20 cellular contexts compared by ENCODE assay signal in the genomic region with DNA sequence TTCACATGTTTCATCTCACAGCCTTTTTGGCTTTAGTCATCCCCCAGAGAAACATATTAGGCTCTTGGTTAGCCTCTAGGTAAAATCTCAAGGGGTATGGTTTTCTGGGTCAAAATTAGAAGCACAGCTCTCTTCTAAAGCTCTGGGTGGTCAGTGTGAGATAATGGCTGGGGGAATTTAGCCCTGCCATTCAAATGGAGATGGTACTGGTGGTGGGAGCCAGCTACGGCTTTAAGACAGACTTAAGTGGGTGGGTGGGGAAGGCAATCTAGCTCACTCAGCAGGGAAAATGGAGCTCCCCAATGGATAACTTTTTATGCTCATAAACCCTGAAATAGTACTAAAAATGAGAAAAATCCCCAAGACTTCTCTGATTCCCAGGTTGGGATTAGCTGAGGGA. TPM values are rescaled to one million over a fixed set of nuclear protein-coding genes. Genes with fewer than 3 reads are reported as not detected.
DNase-seq lines count a peak whose midpoint lies in the region; ATAC-seq and TF ChIP-seq lines count a peak whose summit lies in the region.
"Had no signal": no experiment of that assay in that cellular context is flagged by ENCODE, and none has a peak within 500 bp of the region (broad histone marks: within the 10 kb centered on the region; RNA-seq: fewer than 3 reads in every experiment).

No MANE protein-coding gene starts in this region.

- intact Hi-C loops in activated T-helper 2 cell treated with anti-CD3 and anti-CD28 coated beads, Interferon-gamma antibody, Interleukin-2, Interleukin-4, amounts not matched to agents 10 μg/mL and 5 μg/mL and 100 μg/mL, durations not matched to agents 14 hours and 24 hours and 36 hours (cut with micrococcal nuclease), result no loop called here
- intact Hi-C loops in posterior cingulate gyrus (cut with DNase I), result no loop called here

- peaks cover 29% of the 10 kb centered on the region for H3K4me1 Mint-ChIP-seq in T-helper 1 cell treated with Interleukin-12 subunit alpha and Interleukin-12 subunit beta and Interleukin-4 antibody, amounts not matched to agents 30 μg/mL and 1 μg/mL, for 36 hours (ENCODE audit: low read depth)
- H3K4me1 Mint-ChIP-seq in GM23338 (peaks cover 32% of the 10 kb centered on the region), immature natural killer cell (peaks cover 17 to 31% of the 10 kb centered on the region in 2 donors)
- H3K4me1 Mint-ChIP-seq in activated T-helper 2 cell treated with anti-CD3 and anti-CD28 coated beads, Interferon-gamma antibody, Interleukin-2, Interleukin-4, amounts not matched to agents 10 μg/mL and 5 μg/mL and 100 μg/mL, durations not matched to agents 14 hours and 24 hours and 36 hours (ENCODE audit: low read depth), result peaks cover 34% of the 10 kb centered on the region

- no peaks in the 10 kb centered on the region for H4K20me1 ChIP-seq in GM23338 (replicated peaks; ENCODE audit: insufficient read depth)

- TF ChIP-seq CTCF in GM23338 (conservative IDR thresholded peaks at IDR 0.05; ENCODE audit: low read depth in 2 of 2), result no peak

- H3K9me3 Mint-ChIP-seq in T-helper 1 cell treated with Interleukin-12 subunit alpha and Interleukin-12 subunit beta and Interleukin-4 antibody, amounts not matched to agents 30 μg/mL and 1 μg/mL, for 36 hours, result no peaks in the 10 kb centered on the region
- H3K9me3 Mint-ChIP-seq in GM23338, result no peaks in the 10 kb centered on the region
- H3K9me3 Mint-ChIP-seq in activated T-helper 2 cell treated with anti-CD3 and anti-CD28 coated beads, Interferon-gamma antibody, Interleukin-2, Interleukin-4, amounts not matched to agents 10 μg/mL and 5 μg/mL and 100 μg/mL, durations not matched to agents 14 hours and 24 hours and 36 hours, result no peaks in the 10 kb centered on the region
- no peaks in the 10 kb centered on the region for H3K9me3 Mint-ChIP-seq in immature natural killer cell

- no peaks in the 10 kb centered on the region for H3F3A ChIP-seq in GM23338 (replicated peaks; ENCODE audit: low read depth)

- H2AFZ ChIP-seq in GM23338, result no peak overlapping the region

- H3K9me2 ChIP-seq in GM23338 (ENCODE audit: insufficient read depth), result no peaks in the 10 kb centered on the region

- no peaks in the 10 kb centered on the region for H3K27me3 Mint-ChIP-seq in T-helper 1 cell treated with Interleukin-12 subunit alpha and Interleukin-12 subunit beta and Interleukin-4 antibody, amounts not matched to agents 30 μg/mL and 1 μg/mL, for 36 hours (ENCODE audit: low read depth)
- H3K27me3 Mint-ChIP-seq in GM23338 (ENCODE audit: insufficient read depth, low read depth, poor library complexity) (peaks cover 5% of the 10 kb centered on the region), immature natural killer cell (ENCODE audit: low read depth in 3 of 3) (peaks cover 0 to 2% (median 0%) of the 10 kb centered on the region in 3 donors)
- H3K27me3 Mint-ChIP-seq in activated T-helper 2 cell treated with anti-CD3 and anti-CD28 coated beads, Interferon-gamma antibody, Interleukin-2, Interleukin-4, amounts not matched to agents 10 μg/mL and 5 μg/mL and 100 μg/mL, durations not matched to agents 14 hours and 24 hours and 36 hours (ENCODE audit: low read depth), result no peaks in the 10 kb centered on the region

- H3K4me2 ChIP-seq in GM23338, result peak overlapping the region; percentile 53

- H3K27ac Mint-ChIP-seq in T-helper 1 cell treated with Interleukin-12 subunit alpha and Interleukin-12 subunit beta and Interleukin-4 antibody, amounts not matched to agents 30 μg/mL and 1 μg/mL, for 36 hours, result peak overlapping the region; percentile 56
- H3K27ac Mint-ChIP-seq in GM23338 (peak overlapping the region; percentile 54; the same call in 1 of the 2 replicates), immature natural killer cell (peak overlapping the region; percentile 51 to 95 (median 90))
- peak overlapping the region; percentile 73 for H3K27ac Mint-ChIP-seq in activated T-helper 2 cell treated with anti-CD3 and anti-CD28 coated beads, Interferon-gamma antibody, Interleukin-2, Interleukin-4, amounts not matched to agents 10 μg/mL and 5 μg/mL and 100 μg/mL, durations not matched to agents 14 hours and 24 hours and 36 hours

- no peaks in the 10 kb centered on the region for H3K27me3 ChIP-seq in GM23338 (ENCODE audit: insufficient read depth)
- H3K27me3 ChIP-seq: pancreas, stomach had no signal

- ATAC-seq in GM23338, result peak; percentile 90
- no peak for ATAC-seq in GM18858 (IDR thresholded peaks at IDR 0.05; ENCODE audit: unreplicated experiment)
- ATAC-seq: pancreas, Right ventricle myocardium inferior had no signal

- no peak overlapping the region for H3K4me3 ChIP-seq in GM23338
- H3K4me3 ChIP-seq: lung, pancreas, stomach had no signal

- DNase-seq in T-helper 1 cell (no peak), GM23338 (ENCODE audit: low spot score) (peak; percentile 43), immature natural killer cell (no peak), NCI-H345 (lab: John Stamatoyannopoulos, UW) (no peak), posterior cingulate gyrus (no peak)
- DNase-seq in activated T-helper 2 cell treated with anti-CD3 and anti-CD28 coated beads, Interferon-gamma antibody, Interleukin-2, Interleukin-4, amounts not matched to agents 10 μg/mL and 5 μg/mL and 100 μg/mL, durations not matched to agents 14 hours and 24 hours and 36 hours (ENCODE audit: low spot score), result no peak
- DNase-seq: activated gamma-delta T cell treated with Interleukin-2 at 50 U/mL for 16 hours; AML-193; NCI-H526; pancreas; stimulated activated CD4-positive, alpha-beta T cell treated with anti-CD3 and anti-CD28 coated beads, Interleukin-1b, Interleukin-23, amount 100 ng/mL, for 48 hours; stomach; trophoblast cell had no signal

- H3K36me3 Mint-ChIP-seq in T-helper 1 cell treated with Interleukin-12 subunit alpha and Interleukin-12 subunit beta and Interleukin-4 antibody, amounts not matched to agents 30 μg/mL and 1 μg/mL, for 36 hours (ENCODE audit: low read depth), result peaks cover 46% of the 10 kb centered on the region
- H3K36me3 Mint-ChIP-seq in GM23338 (ENCODE audit: low read depth) (peaks cover 38% of the 10 kb centered on the region), immature natural killer cell (peaks cover 8 to 50% (median 30%) of the 10 kb centered on the region in 3 donors)
- H3K36me3 Mint-ChIP-seq in activated T-helper 2 cell treated with anti-CD3 and anti-CD28 coated beads, Interferon-gamma antibody, Interleukin-2, Interleukin-4, amounts not matched to agents 10 μg/mL and 5 μg/mL and 100 μg/mL, durations not matched to agents 14 hours and 24 hours and 36 hours (ENCODE audit: low read depth), result peaks cover 81% of the 10 kb centered on the region

- H3K27ac ChIP-seq in GM23338 (ENCODE audit: low read depth), result 0 out of 2 replicates have a peak overlapping the region, but pooled peaks have one; percentile 43
- H3K27ac ChIP-seq: 22Rv1, pancreas, VCaP had no signal

- no peaks in the 10 kb centered on the region for H3K79me2 ChIP-seq in GM23338 (replicated peaks; ENCODE audit: insufficient read depth)

- no peak overlapping the region for H3K4me3 Mint-ChIP-seq in T-helper 1 cell treated with Interleukin-12 subunit alpha and Interleukin-12 subunit beta and Interleukin-4 antibody, amounts not matched to agents 30 μg/mL and 1 μg/mL, for 36 hours
- H3K4me3 Mint-ChIP-seq in GM23338 (no peak overlapping the region; the same call in 2 of the 3 replicates), immature natural killer cell (no peak overlapping the region)
- no peak overlapping the region for H3K4me3 Mint-ChIP-seq in activated T-helper 2 cell treated with anti-CD3 and anti-CD28 coated beads, Interferon-gamma antibody, Interleukin-2, Interleukin-4, amounts not matched to agents 10 μg/mL and 5 μg/mL and 100 μg/mL, durations not matched to agents 14 hours and 24 hours and 36 hours (ENCODE audit: low read depth)

- H3K36me3 ChIP-seq in GM23338 (ENCODE audit: insufficient read depth), result peaks cover 11% of the 10 kb centered on the region

- H3K4me1 ChIP-seq in GM23338 (ENCODE audit: insufficient read depth), result peaks cover 23% of the 10 kb centered on the region

TF ChIP-seq in GM23338, 12 proteins besides CTCF, POLR2A, EP300 and RAD21 (continues in another document):
- TF ChIP-seq JUNB (IDR thresholded peaks at IDR 0.05; ENCODE audit: unreplicated experiment) (no peak), EZH2 (IDR thresholded peaks at IDR 0.05; ENCODE audit: low read depth, unreplicated experiment) (no peak), ZNF331 (CRISPR knock-in tag; IDR thresholded peaks at IDR 0.05; ENCODE audit: low read depth) (no peak), NANOG (IDR thresholded peaks at IDR 0.05; ENCODE audit: borderline replicate concordance) (no peak)

RNA-seq across cellular contexts. Expression of a gene that starts 5.7 kb away (rescaled TPM):
- not detected in 2 replicates for total RNA-seq in GM23338 (2014; rRNA removed; shearing (Covaris generic))
- polyA plus RNA-seq in GM23338 (2016; fragmentation: Nextera tagmentation; extraction: Ambion mirVana), result 0.37 TPM in 1 of 2 replicates, not detected in the other
- total RNA-seq in activated T-helper 2 cell treated with anti-CD3 and anti-CD28 coated beads, Interferon-gamma antibody, Interleukin-2, Interleukin-4, amounts not matched to agents 10 μg/mL and 5 μg/mL and 100 μg/mL, durations not matched to agents 14 hours and 24 hours and 36 hours, result not detected in 2 replicates
- not detected for polyA plus RNA-seq in immature natural killer cell
- total RNA-seq: lung, OCI-LY7, pancreas, Right ventricle myocardium inferior, stomach had no signal
- polyA plus RNA-seq: lung, stomach had no signal

RNA-seq across cellular contexts. Expression of a gene that starts 9.2 kb away (rescaled TPM):
- 45.9 and 67.6 TPM in 2 replicates for total RNA-seq in GM23338 (2014; rRNA removed; shearing (Covaris generic))
- polyA plus RNA-seq in GM23338 (2016; fragmentation: Nextera tagmentation; extraction: Ambion mirVana) (35.9 and 41.2 TPM in 2 replicates), immature natural killer cell (100 to 1,000 TPM in 1 of 3 donors, 10 to 100 TPM in 2; 50.6 to 139 (median 51.7) TPM)
- 42.7 TPM in 2 replicates for total RNA-seq in activated T-helper 2 cell treated with anti-CD3 and anti-CD28 coated beads, Interferon-gamma antibody, Interleukin-2, Interleukin-4, amounts not matched to agents 10 μg/mL and 5 μg/mL and 100 μg/mL, durations not matched to agents 14 hours and 24 hours and 36 hours

RNA-seq across cellular contexts. Expression of a gene that starts 41.6 kb away (rescaled TPM):
- total RNA-seq in GM23338 (2014; rRNA removed; shearing (Covaris generic)), result 48.7 and 49.0 TPM in 2 replicates
- polyA plus RNA-seq in GM23338 (2016; fragmentation: Nextera tagmentation; extraction: Ambion mirVana) (20.8 and 23.3 TPM in 2 replicates), immature natural killer cell (100 to 1,000 TPM in 1 of 3 donors, 10 to 100 TPM in 2; 85.8 to 145 (median 98.8) TPM)
- 69.1 and 71.3 TPM in 2 replicates for total RNA-seq in activated T-helper 2 cell treated with anti-CD3 and anti-CD28 coated beads, Interferon-gamma antibody, Interleukin-2, Interleukin-4, amounts not matched to agents 10 μg/mL and 5 μg/mL and 100 μg/mL, durations not matched to agents 14 hours and 24 hours and 36 hours
